28 cellular contexts compared by ENCODE assay signal in genomic region chr22:18990355-18991137, GRCh38. TPM values are rescaled to one million over a fixed set of nuclear protein-coding genes. Genes with fewer than 3 reads are reported as not detected.
"Had no signal": no experiment of that assay in that cellular context is flagged by ENCODE, and none has a peak within 500 bp of the region (broad histone marks: within the 10 kb centered on the region; RNA-seq: fewer than 3 reads in every experiment).

No MANE protein-coding gene starts in this region.

- H3K4me2 ChIP-seq: neural progenitor cell had no signal

- H3K4me1 ChIP-seq: left lung, lower lobe of right lung, right atrium auricular region, suprapubic skin, tibial nerve, uterus had no signal

- H3K36me3 ChIP-seq: left lung, lower lobe of right lung, neural progenitor cell, ovary, right atrium auricular region, suprapubic skin, thoracic aorta, tibial nerve, uterus had no signal

- H3K9ac ChIP-seq: neural progenitor cell had no signal

- FAIRE-seq: keratinocyte had no signal

- H3K9me3 ChIP-seq: left lung, lower lobe of right lung, ovary, right atrium auricular region, suprapubic skin, thoracic aorta, tibial nerve, uterus had no signal

- H3K27me3 ChIP-seq: neural progenitor cell, ovary, right atrium auricular region, uterus had no signal

- DNase-seq: hippocampal formation; kidney glomerular epithelial cell; left cardiac atrium; lower lobe of right lung; mammary epithelial cell; mesendoderm; naive B cell; natural killer cell; nephron progenitor cell; ovary; stimulated activated CD4-positive, alpha-beta T cell treated with anti-CD3 and anti-CD28 coated beads, Interleukin-12 subunit alpha, Interleukin-12 subunit beta, amount 100 ng/mL, for 4 hours; stimulated activated CD4-positive, alpha-beta T cell treated with anti-CD3 and anti-CD28 coated beads, Interleukin-15, amount 100 ng/mL, for 24 hours; stimulated activated CD4-positive, alpha-beta T cell treated with anti-CD3 and anti-CD28 coated beads, Interleukin-2, amount 100 ng/mL, for 24 hours; stimulated activated CD4-positive, alpha-beta T cell treated with anti-CD3 and anti-CD28 coated beads, Interleukin-4, amount 100 ng/mL, for 1 hour; stimulated activated naive CD4-positive, alpha-beta T cell; uterus had no signal

- H3K4me3 ChIP-seq: left lung, lower lobe of right lung, neural progenitor cell, ovary, right atrium auricular region, skin epidermis, suprapubic skin, thoracic aorta, tibial nerve, uterus had no signal

- ATAC-seq: left cardiac atrium; left lung; lower lobe of right lung; natural killer cell; sciatic nerve; stimulated activated effector memory CD8-positive, alpha-beta T cell treated with anti-CD3 and anti-CD28 coated beads, Interleukin-12 subunit alpha, Interleukin-12 subunit beta, amount 100 ng/mL, for 72 hours had no signal

- H3K27ac ChIP-seq: left lung, lower lobe of right lung, neural progenitor cell, ovary, right atrium auricular region, skin epidermis, suprapubic skin, thoracic aorta, tibial nerve, uterus had no signal

- H2AFZ ChIP-seq: neural progenitor cell had no signal

RNA-seq across cellular contexts. Expression of gene PRODH, which starts 54.5 kb away (rescaled TPM):
- total RNA-seq: mononuclear cell, natural killer cell, pulmonary artery endothelial cell had no signal
